In the genomic region with DNA sequence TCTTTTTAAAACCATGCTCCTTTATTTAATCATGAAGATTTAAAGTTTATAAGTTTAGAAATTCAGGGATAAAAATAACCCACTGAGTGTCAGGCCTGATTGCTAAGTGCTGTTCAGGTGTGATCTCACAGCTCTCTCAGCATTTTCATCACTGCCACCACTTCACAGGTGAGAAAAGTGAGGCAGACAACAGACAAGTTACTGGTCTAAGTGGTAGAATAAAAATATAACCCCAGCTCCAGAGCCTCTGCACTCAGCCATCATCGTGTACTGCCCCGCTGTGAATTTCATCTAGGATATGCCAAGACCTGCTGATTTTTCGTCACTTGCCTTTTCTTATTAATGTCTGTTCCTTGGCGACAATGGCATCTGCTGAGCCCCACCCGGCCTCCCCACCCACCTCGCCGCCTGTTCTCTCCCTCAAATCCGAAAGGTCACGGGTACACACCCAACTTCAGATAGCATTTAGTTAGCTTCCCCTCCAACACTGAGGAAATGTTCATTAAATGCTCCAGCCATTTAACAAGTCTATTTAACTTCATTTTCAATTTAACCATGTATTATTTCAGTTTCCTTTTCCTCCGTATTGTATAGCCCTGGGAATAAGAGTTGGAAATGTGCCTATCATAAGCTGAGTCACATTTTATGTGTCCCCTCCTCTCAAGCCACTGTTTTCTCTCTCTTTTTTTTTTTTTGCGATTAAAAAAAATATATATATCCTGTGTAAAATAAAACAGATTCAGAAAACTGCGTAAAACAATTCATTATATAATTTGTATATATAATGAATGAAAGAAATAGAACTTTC, we compare ENCODE assay signal across 15 cellular contexts.
"Had no signal": no experiment of that assay in that cellular context is flagged by ENCODE, and none has a peak within 500 bp of the region (broad histone marks: within the 10 kb centered on the region; RNA-seq: fewer than 3 reads in every experiment).

No MANE protein-coding gene starts in this region.

- H3K4me1 Mint-ChIP-seq: activated B cell treated with CpG ODN at 0.5 μM for 24 hours; activated CD4-positive, alpha-beta T cell treated with anti-CD3 and anti-CD28 coated beads, Interleukin-2, amount 10 ng/mL, durations not matched to agents 7 days and 5 days; activated naive CD8-positive, alpha-beta T cell treated with anti-CD3 and anti-CD28 coated beads, Interleukin-2, amount 10 ng/mL, durations not matched to agents 7 days and 5 days had no signal

- H3K27ac ChIP-seq: brain microvascular endothelial cell, skin epidermis had no signal

- H3K4me3 ChIP-seq: skin epidermis had no signal

- H3K4me3 Mint-ChIP-seq: activated B cell treated with CpG ODN at 0.5 μM for 24 hours; activated CD4-positive, alpha-beta T cell treated with anti-CD3 and anti-CD28 coated beads, Interleukin-2, amount 10 ng/mL, durations not matched to agents 7 days and 5 days; activated naive CD8-positive, alpha-beta T cell treated with anti-CD3 and anti-CD28 coated beads, Interleukin-2, amount 10 ng/mL, durations not matched to agents 7 days and 5 days had no signal

- DNase-seq: activated B cell treated with CpG ODN at 0.5 μM for 24 hours; activated CD4-positive, alpha-beta T cell treated with anti-CD3 and anti-CD28 coated beads, Interleukin-2, amount 10 ng/mL, durations not matched to agents 7 days and 5 days; activated naive CD4-positive, alpha-beta T cell; activated naive CD8-positive, alpha-beta T cell treated with anti-CD3 and anti-CD28 coated beads, Interleukin-2, amount 10 ng/mL, durations not matched to agents 7 days and 5 days; brain microvascular endothelial cell; cerebellar nuclear complex; hippocampal formation; retina; stimulated activated CD4-positive, alpha-beta T cell treated with anti-CD3 and anti-CD28 coated beads, Interleukin-4, amount 100 ng/mL, for 4 hours; stimulated activated CD8-positive, alpha-beta memory T cell treated with anti-CD3 and anti-CD28 coated beads, Interleukin-4, amount 100 ng/mL, for 48 hours; stimulated activated naive CD4-positive, alpha-beta T cell treated with Interleukin-2 at 50 U/mL for 16 hours; SW 1271; trophoblast cell had no signal

- H3K36me3 ChIP-seq: brain microvascular endothelial cell had no signal

- H3K36me3 Mint-ChIP-seq: activated naive CD8-positive, alpha-beta T cell treated with anti-CD3 and anti-CD28 coated beads, Interleukin-2, amount 10 ng/mL, durations not matched to agents 7 days and 5 days had no signal

- H3K27ac Mint-ChIP-seq: activated B cell treated with CpG ODN at 0.5 μM for 24 hours; activated CD4-positive, alpha-beta T cell treated with anti-CD3 and anti-CD28 coated beads, Interleukin-2, amount 10 ng/mL, durations not matched to agents 7 days and 5 days; activated naive CD8-positive, alpha-beta T cell treated with anti-CD3 and anti-CD28 coated beads, Interleukin-2, amount 10 ng/mL, durations not matched to agents 7 days and 5 days had no signal

- H3K27me3 ChIP-seq: brain microvascular endothelial cell had no signal

- ATAC-seq: esophagus mucosa had no signal
